In the genomic region with DNA sequence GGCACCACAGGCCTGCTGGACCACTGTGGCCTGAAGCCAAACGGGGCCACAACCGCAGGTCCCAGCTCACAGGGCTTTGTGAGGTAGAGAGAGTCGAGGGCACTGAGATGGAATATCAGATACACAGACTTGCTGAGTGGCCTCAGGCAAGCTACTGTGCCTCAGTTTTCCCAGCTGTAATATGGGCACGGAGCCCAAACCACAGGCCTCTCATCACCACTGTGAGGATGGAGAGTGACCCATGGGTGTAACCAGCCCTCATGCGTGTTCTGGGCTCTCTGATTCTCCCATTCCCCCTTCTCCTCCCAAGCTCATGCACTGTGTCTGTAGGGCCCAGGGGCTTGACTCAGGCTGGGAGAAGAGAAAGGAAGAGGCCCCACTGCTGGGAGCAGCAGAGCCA, we compare ENCODE assay signal across 21 cellular contexts. TPM values are rescaled to one million over a fixed set of nuclear protein-coding genes. Genes with fewer than 3 reads are reported as not detected.
A peak's percentile ranks its signal among the peaks of the same experiment; 100 is the strongest.
DNase-seq lines count a peak whose midpoint lies in the region; ATAC-seq, FAIRE-seq and TF ChIP-seq lines count a peak whose summit lies in the region.
"Had no signal": no experiment of that assay in that cellular context is flagged by ENCODE, and none has a peak within 500 bp of the region (broad histone marks: within the 10 kb centered on the region; RNA-seq: fewer than 3 reads in every experiment).

No MANE protein-coding gene starts in this region.

- H3K4me1 ChIP-seq in K562 (replicated peaks in 1 of 2; ENCODE audit: control insufficient read depth in 2 of 2, insufficient read depth in 2 of 2, low read length in 2 of 2) (peaks cover 14 to 58% of the 10 kb centered on the region in 2 experiments), mesenchymal stem cell (ENCODE audit: control insufficient read depth, insufficient read depth, low read depth, low read length) (peaks cover 16% of the 10 kb centered on the region), neural progenitor cell (no peaks in the 10 kb centered on the region)

- H4K91ac ChIP-seq in mesenchymal stem cell (ENCODE audit: low read length): no peak overlapping the region

- no peaks in the 10 kb centered on the region for H3K79me1 ChIP-seq in mesenchymal stem cell (replicated peaks; ENCODE audit: low read length, poor library complexity, severe bottlenecking)

- H3K79me2 ChIP-seq in K562 (ENCODE audit: control insufficient read depth, insufficient read depth, low read length) (no peaks in the 10 kb centered on the region), neural progenitor cell (ENCODE audit: low read depth) (no peaks in the 10 kb centered on the region)

- H3K4me3 Mint-ChIP-seq in stimulated activated memory B cell treated with anti-CD40 and anti-IgM and Interleukin-4, amounts not matched to agents 10 μg/mL and 1 μg/mL and 100 μg/mL, for 72 hours: no peak overlapping the region
- no peak overlapping the region for H3K4me3 Mint-ChIP-seq in neural progenitor cell
- H3K4me3 Mint-ChIP-seq: T-cell had no signal

- H3K4me3 ChIP-seq in H7 (ENCODE audit: insufficient read depth, low read depth, low read length): no peak overlapping the region
- H3K4me3 ChIP-seq in K562: no peak overlapping the region
- no peak overlapping the region for H3K4me3 ChIP-seq in mesenchymal stem cell (ENCODE audit: insufficient read depth in 1 of 2, low read depth in 1 of 2, low read length in 2 of 2)
- H3K4me3 ChIP-seq in neural progenitor cell: no peak overlapping the region

- H3K27ac ChIP-seq in K562 (ENCODE audit: extremely low read depth, low read depth, low read length) (no peak overlapping the region), mesenchymal stem cell (ENCODE audit: low read length, poor library complexity, severe bottlenecking) (no peak overlapping the region), neural progenitor cell (no peak overlapping the region)

- TF ChIP-seq EP300 in K562 (IDR thresholded peaks at IDR 0.05; ENCODE audit: low read length): no peak

- peaks cover 9% of the 10 kb centered on the region for H3F3A ChIP-seq in neural progenitor cell (ENCODE audit: low read depth)

- no peaks in the 10 kb centered on the region for H3K9me3 Mint-ChIP-seq in stimulated activated memory B cell treated with anti-CD40 and anti-IgM and Interleukin-4, amounts not matched to agents 10 μg/mL and 1 μg/mL and 100 μg/mL, for 72 hours
- no peaks in the 10 kb centered on the region for H3K9me3 Mint-ChIP-seq in neural progenitor cell
- H3K9me3 Mint-ChIP-seq: CD4-positive, CD25-positive, alpha-beta regulatory T cell; T-cell had no signal

- H3K9ac ChIP-seq in K562 (ENCODE audit: insufficient read depth in 1 of 2, low read depth in 2 of 2, low read length in 2 of 2) (peak overlapping the region in 1 of 2 experiments; percentile 13; a peak in 1 of 4 replicates), mesenchymal stem cell (ENCODE audit: low read length) (no peak overlapping the region), neural progenitor cell (no peak overlapping the region)

- CTCF ChIA-PET in K562 (lab: Yijun Ruan, JAX; ENCODE audit: low intra/inter-chr PET ratio): no interaction called here

- ATAC-seq in K562: no peak
- ATAC-seq in stimulated activated memory B cell treated with anti-CD40 and anti-IgM and Interleukin-4, amounts not matched to agents 10 μg/mL and 1 μg/mL and 100 μg/mL, for 72 hours: no peak
- ATAC-seq: Right ventricle myocardium inferior, T-cell had no signal

- intact Hi-C loops in K562 (cut with micrococcal nuclease): no loop called here

- peaks cover 74% of the 10 kb centered on the region for H3K4me1 Mint-ChIP-seq in stimulated activated memory B cell treated with anti-CD40 and anti-IgM and Interleukin-4, amounts not matched to agents 10 μg/mL and 1 μg/mL and 100 μg/mL, for 72 hours
- peaks cover 26% of the 10 kb centered on the region for H3K4me1 Mint-ChIP-seq in neural progenitor cell

- no peak overlapping the region for H2BK15ac ChIP-seq in mesenchymal stem cell (ENCODE audit: low read depth, poor library complexity, severe bottlenecking)

- no peak for FAIRE-seq in GM12891 (lab: Jason Lieb, UNC)
- FAIRE-seq in K562 (lab: Jason Lieb, UNC): no peak
- FAIRE-seq: G401.6, RCC 7860 had no signal

- no peak overlapping the region for H4K8ac ChIP-seq in mesenchymal stem cell (ENCODE audit: low read length)

- no peaks in the 10 kb centered on the region for H4K20me1 ChIP-seq in K562 (replicated peaks; ENCODE audit: control insufficient read depth, insufficient read depth, low read length)
- H4K20me1 ChIP-seq in neural progenitor cell (ENCODE audit: low read depth): peaks cover 7% of the 10 kb centered on the region

- H3K36me3 ChIP-seq in H7 (replicated peaks; ENCODE audit: control insufficient read depth, insufficient read depth, low read length) (no peaks in the 10 kb centered on the region), K562 (ENCODE audit: control insufficient read depth, insufficient read depth, low read length) (0 out of 3 replicates have a peak, but pooled peaks cover 2% of the 10 kb centered on the region), mesenchymal stem cell (ENCODE audit: control insufficient read depth in 1 of 2, insufficient read depth in 2 of 2, low read depth in 1 of 2, low read length in 2 of 2) (peaks cover 0 to 30% of the 10 kb centered on the region in 2 experiments), neural progenitor cell (no peaks in the 10 kb centered on the region)

- no peak overlapping the region for H2AFZ ChIP-seq in K562 (ENCODE audit: low read depth, low read length)
- no peak overlapping the region for H2AFZ ChIP-seq in mesenchymal stem cell (ENCODE audit: low read depth, low read length)
- H2AFZ ChIP-seq in neural progenitor cell (replicated peaks): no peak overlapping the region

- H2BK12ac ChIP-seq in mesenchymal stem cell (ENCODE audit: low read length in 2 of 2): no peak overlapping the region

- DNase-seq in GM12891 (ENCODE audit: insufficient read length, low spot score) (no peak), H7 (peak; percentile 6), K562 (ENCODE audit: extremely low read depth in 1 of 4, low spot score in 3 of 4) (no peak), mesenchymal stem cell (no peak), neural progenitor cell (ENCODE audit: low spot score) (no peak), NCI-H2081 (lab: John Stamatoyannopoulos, UW) (no peak)
- DNase-seq: ACHN; CD4-positive, CD25-positive, alpha-beta regulatory T cell; COR-L47; DMS 273 treated with DMSO at 0.1 percent for 48 hours; HCEC 1CT; KBM-7; NCI-H1105; NCI-H2081 treated with DMSO at 0.1 percent for 48 hours; NCI-H748 treated with DMSO at 0.1 percent for 48 hours; NK-92 treated with Interleukin-12 subunit alpha and Interleukin-12 subunit beta, amount 100 ng/mL, for 24 hours; T-cell had no signal

- no peaks in the 10 kb centered on the region for H3K27me3 Mint-ChIP-seq in stimulated activated memory B cell treated with anti-CD40 and anti-IgM and Interleukin-4, amounts not matched to agents 10 μg/mL and 1 μg/mL and 100 μg/mL, for 72 hours
- peaks cover 21% of the 10 kb centered on the region for H3K27me3 Mint-ChIP-seq in neural progenitor cell (ENCODE audit: insufficient read depth, low read depth)
- H3K27me3 Mint-ChIP-seq: T-cell had no signal

- H3K14ac ChIP-seq in mesenchymal stem cell (ENCODE audit: low read length in 2 of 2): no peak overlapping the region

- TF ChIP-seq CTCF in K562 (IDR thresholded peaks at IDR 0.05 in 2 of 3, conservative IDR thresholded peaks at IDR 0.05 in 1 of 3; ENCODE audit: insufficient read depth in 2 of 3, low read depth in 1 of 3, low read length in 3 of 3) (no peak), neural progenitor cell (IDR thresholded peaks at IDR 0.05) (no peak)

- no peaks in the 10 kb centered on the region for H3K9me1 ChIP-seq in K562 (ENCODE audit: control insufficient read depth, insufficient read depth, low read length)

- H3K4me2 ChIP-seq in K562 (ENCODE audit: insufficient read depth, low read length): no peak overlapping the region
- H3K4me2 ChIP-seq in mesenchymal stem cell (ENCODE audit: low read length, poor library complexity, severe bottlenecking): no peak overlapping the region
- H3K4me2 ChIP-seq in neural progenitor cell: no peak overlapping the region

- no peak overlapping the region for H2BK5ac ChIP-seq in mesenchymal stem cell (ENCODE audit: low read depth, low read length, poor library complexity, severe bottlenecking)

- WGBS in K562 (ENCODE audit: insufficient coverage, low coverage, missing lambda C conversion rate): 63% methylated on average over 5 of the region's 5 CpGs
- WGBS in mesenchymal stem cell: 96% methylated on average over 4 of the region's 5 CpGs

- peaks cover 27% of the 10 kb centered on the region for H3K36me3 Mint-ChIP-seq in stimulated activated memory B cell treated with anti-CD40 and anti-IgM and Interleukin-4, amounts not matched to agents 10 μg/mL and 1 μg/mL and 100 μg/mL, for 72 hours
- no peaks in the 10 kb centered on the region for H3K36me3 Mint-ChIP-seq in neural progenitor cell
- H3K36me3 Mint-ChIP-seq: T-cell had no signal

- H2BK120ac ChIP-seq in mesenchymal stem cell (ENCODE audit: low read depth, low read length): no peak overlapping the region

- no peak for TF ChIP-seq RAD21 in K562 (CRISPR knock-in tag; conservative IDR thresholded peaks at IDR 0.05 in 1 of 2, IDR thresholded peaks at IDR 0.05 in 1 of 2)

- peak overlapping the region; percentile 86 for H3K27ac Mint-ChIP-seq in stimulated activated memory B cell treated with anti-CD40 and anti-IgM and Interleukin-4, amounts not matched to agents 10 μg/mL and 1 μg/mL and 100 μg/mL, for 72 hours
- no peak overlapping the region for H3K27ac Mint-ChIP-seq in neural progenitor cell
- H3K27ac Mint-ChIP-seq: T-cell had no signal

- H3K18ac ChIP-seq in mesenchymal stem cell (ENCODE audit: low read depth in 1 of 2, low read length in 2 of 2): no peak overlapping the region

- H3K27me3 ChIP-seq in H7 (ENCODE audit: control insufficient read depth, insufficient read depth, low read length): peaks cover 4% of the 10 kb centered on the region; the same call in 1 of the 2 replicates
- no peaks in the 10 kb centered on the region; a peak in 1 of 5 replicates for H3K27me3 ChIP-seq in K562 (ENCODE audit: control insufficient read depth in 2 of 2, insufficient read depth in 2 of 2, low read length in 2 of 2)
- H3K27me3 ChIP-seq in mesenchymal stem cell (ENCODE audit: control insufficient read depth in 1 of 2, insufficient read depth in 1 of 2, low read length in 2 of 2): no peaks in the 10 kb centered on the region
- H3K27me3 ChIP-seq in neural progenitor cell: peaks cover 25% of the 10 kb centered on the region

- H3K9me3 ChIP-seq in K562 (replicated peaks; ENCODE audit: control insufficient read depth, insufficient read depth, low read depth, low read length): no peaks in the 10 kb centered on the region
- no peaks in the 10 kb centered on the region for H3K9me3 ChIP-seq in mesenchymal stem cell (ENCODE audit: control insufficient read depth, low read length)
- H3K9me3 ChIP-seq in neural progenitor cell (ENCODE audit: low read depth): no peaks in the 10 kb centered on the region

- H2AK5ac ChIP-seq in mesenchymal stem cell (ENCODE audit: low read length, severe bottlenecking): no peak overlapping the region

- POLR2A ChIA-PET in K562 (lab: Yijun Ruan, JAX): no interaction called here

- no TSS peak for BruUV-seq in K562 (replicated peaks; lab: Mats Ljungman, UMichigan)

- TF ChIP-seq POLR2A in GM12891 (IDR thresholded peaks at IDR 0.05; ENCODE audit: low read depth, low read length) (no peak), K562 (conservative IDR thresholded peaks at IDR 0.05) (no peak)

- no peak overlapping the region for H3K23ac ChIP-seq in mesenchymal stem cell (ENCODE audit: low read length in 2 of 2)

- no peak overlapping the region for H3K4ac ChIP-seq in mesenchymal stem cell (ENCODE audit: low read depth in 1 of 2, low read length in 2 of 2)

- in situ Hi-C loops in K562 (cut with MboI): no loop called here

RNA-seq across cellular contexts. Expression of a gene that starts 4.2 kb away (rescaled TPM):
- polyA plus RNA-seq in GM12891 (2012; ENCODE audit: low read depth, missing spikeins): 34.5 TPM
- total RNA-seq in H7 (2014; rRNA removed; shearing (Covaris generic)): 26.2 and 28.3 TPM in 2 replicates
- total RNA-seq in K562 (2011; cell fraction: chromatin; rRNA removed; ENCODE audit: low replicate concordance): 14.0 and 42.4 TPM in 2 replicates
- total RNA-seq in K562 (2011; cell fraction: nucleolus; rRNA removed): 38.0 and 40.8 TPM in 2 replicates
- total RNA-seq in K562 (2011; cell fraction: nucleoplasm; rRNA removed): 17.3 and 24.9 TPM in 2 replicates
- 10.1 and 12.2 TPM in 2 replicates for total RNA-seq in K562 (2014; rRNA removed)
- total RNA-seq in K562 (2014; rRNA removed; fragmentation: Illumina TruSeq; extraction: Trizol): 3.7 and 4.3 TPM in 2 replicates
- 2.3 and 3.3 TPM in 2 replicates for total RNA-seq in K562 (2015; rRNA removed; fragmentation: Illumina TruSeq; extraction: Trizol)
- total RNA-seq in K562 (2021): 13.6 and 14.1 TPM in 2 replicates
- 8.6 and 10.0 TPM in 2 replicates for polyA plus RNA-seq in K562 (2011; rRNA removed)
- polyA plus RNA-seq in K562 (2011; cell fraction: cytosol; rRNA removed): 11.3 and 17.7 TPM in 2 replicates
- 30.9 and 40.1 TPM in 2 replicates for polyA plus RNA-seq in K562 (2011; cell fraction: nucleus; rRNA removed)
- 6.5 and 9.5 TPM in 2 replicates for polyA plus RNA-seq in K562 (2012)
- polyA plus RNA-seq in K562 (2014; fragmentation: Illumina TruSeq; extraction: Trizol): 5.1 and 6.5 TPM in 2 replicates
- polyA plus RNA-seq in K562 (2014; fragmentation: Nextera tagmentation; extraction: Ambion mirVana): under 1 TPM; 0.10 to 0.17 TPM
- polyA plus RNA-seq in K562 (2014; rRNA removed): 7.3 and 11.6 TPM in 2 replicates
- polyA minus RNA-seq in K562 (2011; rRNA and poly(A)+ RNA removed): 5.2 and 8.3 TPM in 2 replicates
- 9.3 and 11.6 TPM in 2 replicates for polyA minus RNA-seq in K562 (2011; cell fraction: cytosol; rRNA and poly(A)+ RNA removed)
- polyA minus RNA-seq in K562 (2011; cell fraction: nucleus; rRNA and poly(A)+ RNA removed): 12.3 and 12.5 TPM in 2 replicates
- 12.1 TPM for polyA plus RNA-seq in mesenchymal stem cell (2013, experiment 1 of 2)
- 11.5 TPM for polyA plus RNA-seq in mesenchymal stem cell (2013, experiment 2 of 2)
- total RNA-seq in neural progenitor cell (ENCODE audit: low replicate concordance): 8.8 and 11.1 TPM in 2 replicates

RNA-seq across cellular contexts. Expression of a gene that starts 10.4 kb away (rescaled TPM):
- 0.06 TPM for polyA plus RNA-seq in GM12891 (2012; ENCODE audit: low read depth, missing spikeins)
- 0.35 and 0.37 TPM in 2 replicates for total RNA-seq in H7 (2014; rRNA removed; shearing (Covaris generic))
- total RNA-seq in K562 (2011; cell fraction: chromatin; rRNA removed; ENCODE audit: low replicate concordance): 0.14 and 0.70 TPM in 2 replicates
- total RNA-seq in K562 (2011; cell fraction: nucleolus; rRNA removed): 0.13 and 0.17 TPM in 2 replicates
- total RNA-seq in K562 (2011; cell fraction: nucleoplasm; rRNA removed): 0.07 and 0.15 TPM in 2 replicates
- total RNA-seq in K562 (2014; rRNA removed): 0.37 TPM in 1 of 2 replicates, not detected in the other
- 0.04 TPM in 1 of 2 replicates, not detected in the other for total RNA-seq in K562 (2014; rRNA removed; fragmentation: Illumina TruSeq; extraction: Trizol)
- 0.07 and 0.08 TPM in 2 replicates for total RNA-seq in K562 (2015; rRNA removed; fragmentation: Illumina TruSeq; extraction: Trizol)
- 0.13 and 0.35 TPM in 2 replicates for total RNA-seq in K562 (2021)
- polyA plus RNA-seq in K562 (2011; rRNA removed): 0.10 and 0.19 TPM in 2 replicates
- polyA plus RNA-seq in K562 (2011; cell fraction: cytosol; rRNA removed): 0.18 and 0.36 TPM in 2 replicates
- polyA plus RNA-seq in K562 (2011; cell fraction: nucleus; rRNA removed): 0.21 and 0.30 TPM in 2 replicates
- polyA plus RNA-seq in K562 (2012): 0.42 and 1.4 TPM in 2 replicates
- 0.06 and 0.15 TPM in 2 replicates for polyA plus RNA-seq in K562 (2014; fragmentation: Illumina TruSeq; extraction: Trizol)
- polyA plus RNA-seq in K562 (2014; fragmentation: Nextera tagmentation; extraction: Ambion mirVana): under 1 TPM in 1 of 2 experiments, not detected in 1; 0.01 TPM
- 0.21 and 0.43 TPM in 2 replicates for polyA plus RNA-seq in K562 (2014; rRNA removed)
- polyA minus RNA-seq in K562 (2011; rRNA and poly(A)+ RNA removed): 0.03 TPM in 1 of 2 replicates, not detected in the other
- 1.5 TPM in 1 of 2 replicates, not detected in the other for polyA minus RNA-seq in K562 (2011; cell fraction: cytosol; rRNA and poly(A)+ RNA removed)
- 0.11 and 0.54 TPM in 2 replicates for polyA minus RNA-seq in K562 (2011; cell fraction: nucleus; rRNA and poly(A)+ RNA removed)
- 22.4 TPM for polyA plus RNA-seq in mesenchymal stem cell (2013, experiment 1 of 2)
- polyA plus RNA-seq in mesenchymal stem cell (2013, experiment 2 of 2): 22.5 TPM
- 0.12 TPM in 1 of 2 replicates, not detected in the other for total RNA-seq in neural progenitor cell (ENCODE audit: low replicate concordance)
- total RNA-seq: CD4-positive, CD25-positive, alpha-beta regulatory T cell had no signal
- polyA plus RNA-seq: CD4-positive, CD25-positive, alpha-beta regulatory T cell had no signal

RNA-seq across cellular contexts. Expression of a gene that starts 30.8 kb away (rescaled TPM):
- 127 TPM for polyA plus RNA-seq in GM12891 (2012; ENCODE audit: low read depth, missing spikeins)
- 277 and 299 TPM in 2 replicates for total RNA-seq in H7 (2014; rRNA removed; shearing (Covaris generic))
- 41.2 and 158 TPM in 2 replicates for total RNA-seq in K562 (2011; cell fraction: chromatin; rRNA removed; ENCODE audit: low replicate concordance)
- total RNA-seq in K562 (2011; cell fraction: nucleolus; rRNA removed): 168 and 170 TPM in 2 replicates
- total RNA-seq in K562 (2011; cell fraction: nucleoplasm; rRNA removed): 99.4 and 102 TPM in 2 replicates
- total RNA-seq in K562 (2014; rRNA removed): 351 and 419 TPM in 2 replicates
- 60.0 and 91.3 TPM in 2 replicates for total RNA-seq in K562 (2014; rRNA removed; fragmentation: Illumina TruSeq; extraction: Trizol)
- total RNA-seq in K562 (2015; rRNA removed; fragmentation: Illumina TruSeq; extraction: Trizol): 146 and 150 TPM in 2 replicates
- 271 and 294 TPM in 2 replicates for total RNA-seq in K562 (2021)
- 67.2 and 68.7 TPM in 2 replicates for polyA plus RNA-seq in K562 (2011; rRNA removed)
- 181 and 505 TPM in 2 replicates for polyA plus RNA-seq in K562 (2011; cell fraction: cytosol; rRNA removed)
- 116 and 178 TPM in 2 replicates for polyA plus RNA-seq in K562 (2011; cell fraction: nucleus; rRNA removed)
- polyA plus RNA-seq in K562 (2012): 247 and 317 TPM in 2 replicates
- 101 and 156 TPM in 2 replicates for polyA plus RNA-seq in K562 (2014; fragmentation: Illumina TruSeq; extraction: Trizol)
- polyA plus RNA-seq in K562 (2014; fragmentation: Nextera tagmentation; extraction: Ambion mirVana): 10 to 100 TPM; 36.5 to 65.1 TPM
- 241 and 257 TPM in 2 replicates for polyA plus RNA-seq in K562 (2014; rRNA removed)
- 28.2 and 47.3 TPM in 2 replicates for polyA minus RNA-seq in K562 (2011; rRNA and poly(A)+ RNA removed)
- polyA minus RNA-seq in K562 (2011; cell fraction: cytosol; rRNA and poly(A)+ RNA removed): 128 and 135 TPM in 2 replicates
- 55.5 and 65.1 TPM in 2 replicates for polyA minus RNA-seq in K562 (2011; cell fraction: nucleus; rRNA and poly(A)+ RNA removed)
- 104 TPM for polyA plus RNA-seq in mesenchymal stem cell (2013, experiment 1 of 2)
- 106 TPM for polyA plus RNA-seq in mesenchymal stem cell (2013, experiment 2 of 2)
- total RNA-seq in neural progenitor cell (ENCODE audit: low replicate concordance): 46.7 and 149 TPM in 2 replicates

RNA-seq across cellular contexts. Expression of a gene that starts 39.1 kb away (rescaled TPM):
- 85.7 TPM for polyA plus RNA-seq in GM12891 (2012; ENCODE audit: low read depth, missing spikeins)
- total RNA-seq in H7 (2014; rRNA removed; shearing (Covaris generic)): 44.7 and 62.9 TPM in 2 replicates
- total RNA-seq in K562 (2011; cell fraction: chromatin; rRNA removed; ENCODE audit: low replicate concordance): 106 and 531 TPM in 2 replicates
- total RNA-seq in K562 (2011; cell fraction: nucleolus; rRNA removed): 492 and 517 TPM in 2 replicates
- 190 and 232 TPM in 2 replicates for total RNA-seq in K562 (2011; cell fraction: nucleoplasm; rRNA removed)
- total RNA-seq in K562 (2014; rRNA removed): 78.0 and 82.8 TPM in 2 replicates
- 2.5 and 5.5 TPM in 2 replicates for total RNA-seq in K562 (2014; rRNA removed; fragmentation: Illumina TruSeq; extraction: Trizol)
- 24.4 and 28.7 TPM in 2 replicates for total RNA-seq in K562 (2015; rRNA removed; fragmentation: Illumina TruSeq; extraction: Trizol)
- total RNA-seq in K562 (2021): 96.4 and 108 TPM in 2 replicates
- polyA plus RNA-seq in K562 (2011; rRNA removed): 31.1 and 72.7 TPM in 2 replicates
- 56.1 and 92.6 TPM in 2 replicates for polyA plus RNA-seq in K562 (2011; cell fraction: cytosol; rRNA removed)
- polyA plus RNA-seq in K562 (2011; cell fraction: nucleus; rRNA removed): 923 and 1,215 TPM in 2 replicates
- polyA plus RNA-seq in K562 (2012): 55.4 and 115 TPM in 2 replicates
- 13.1 and 33.3 TPM in 2 replicates for polyA plus RNA-seq in K562 (2014; fragmentation: Illumina TruSeq; extraction: Trizol)
- 1 to 10 TPM in 1 of 2 experiments, under 1 TPM in 1; 0.49 to 1.9 TPM for polyA plus RNA-seq in K562 (2014; fragmentation: Nextera tagmentation; extraction: Ambion mirVana)
- polyA plus RNA-seq in K562 (2014; rRNA removed): 113 and 143 TPM in 2 replicates
- 9.7 and 11.0 TPM in 2 replicates for polyA minus RNA-seq in K562 (2011; rRNA and poly(A)+ RNA removed)
- polyA minus RNA-seq in K562 (2011; cell fraction: cytosol; rRNA and poly(A)+ RNA removed): 28.2 and 33.0 TPM in 2 replicates
- 139 and 154 TPM in 2 replicates for polyA minus RNA-seq in K562 (2011; cell fraction: nucleus; rRNA and poly(A)+ RNA removed)
- polyA plus RNA-seq in mesenchymal stem cell (2013, experiment 1 of 2): 84.2 TPM
- polyA plus RNA-seq in mesenchymal stem cell (2013, experiment 2 of 2): 79.4 TPM
- total RNA-seq in neural progenitor cell (ENCODE audit: low replicate concordance): 10.7 and 19.4 TPM in 2 replicates
